23 cellular contexts compared by ENCODE assay signal in genomic region chr19:32858559-32858958, GRCh38. TPM values are rescaled to one million over a fixed set of nuclear protein-coding genes. Genes with fewer than 3 reads are reported as not detected.
"Had no signal": no experiment of that assay in that cellular context is flagged by ENCODE, and none has a peak within 500 bp of the region (broad histone marks: within the 10 kb centered on the region; RNA-seq: fewer than 3 reads in every experiment).

No MANE protein-coding gene starts in this region.

- FAIRE-seq: HepG2, RCC 7860 had no signal

- H3K9ac ChIP-seq: SK-N-SH had no signal

- H3K27me3 ChIP-seq: MG63 had no signal

- DNase-seq: IMR-90, Karpas-422, KG1, MG63, NCI-H1092 treated with DMSO at 0.1 percent for 48 hours, NCI-H1436, NCI-H187, NCI-H2029, NCI-H2081 treated with DMSO at 0.1 percent for 48 hours, NCI-H2171, NCI-H226, NCI-H446 treated with DMSO at 0.1 percent for 48 hours, NCI-H510A treated with DMSO at 0.1 percent for 48 hours, NCI-H526 treated with DMSO at 0.1 percent for 48 hours, NCI-H774, RPMI8226, SHP77, SK-N-SH, SW 1271, T-cell had no signal

- H3K9me3 ChIP-seq: MG63, SK-N-SH had no signal

- H3K4me3 ChIP-seq: MG63 had no signal

- H3K4me2 ChIP-seq: SK-N-SH had no signal

- H3K36me3 ChIP-seq: MG63 had no signal

- ATAC-seq: HepG2, T-cell had no signal

RNA-seq across cellular contexts. Expression of gene SLC7A9, which starts 11.0 kb away (rescaled TPM):
- total RNA-seq: HT1080, IMR-90 had no signal
- polyA plus RNA-seq: IMR-90, SK-N-SH had no signal
